27 cellular contexts compared by ENCODE assay signal in genomic region chr4:5639556-5639955, GRCh38.
A peak's percentile ranks its signal among the peaks of the same experiment; 100 is the strongest.
DNase-seq lines count a peak whose midpoint lies in the region; ATAC-seq, FAIRE-seq and TF ChIP-seq lines count a peak whose summit lies in the region.
"Had no signal": no experiment of that assay in that cellular context is flagged by ENCODE, and none has a peak within 500 bp of the region (broad histone marks: within the 10 kb centered on the region; RNA-seq: fewer than 3 reads in every experiment).

No MANE protein-coding gene starts in this region.

- 5% methylated on average over 3 of the region's 3 CpGs for WGBS in HepG2 (ENCODE audit: low lambda C conversion rate)
- WGBS in right lobe of liver (ENCODE audit: insufficient coverage, low coverage, low lambda C conversion rate, missing lambda C conversion rate): 65% methylated on average over 3 of the region's 3 CpGs
- WGBS in GM12878 (ENCODE audit: insufficient coverage, insufficient replicate concordance, low lambda C conversion rate, missing lambda C conversion rate): 3% methylated on average over 3 of the region's 3 CpGs

- SMC1A ChIA-PET in GM12878 (lab: Charles Lee; ENCODE audit: uncharacterized antibody, unreplicated experiment): interaction anchor here (0.6 to 0.9 kb wide), 2 partner anchors 13 to 173 kb away, joined by 3 read pairs; no protein-coding TSS in a partner anchor

- TF ChIP-seq EP300 in HepG2 (IDR thresholded peaks at IDR 0.05; ENCODE audit: low read depth in 2 of 2, low read length in 2 of 2): no peak
- no peak for TF ChIP-seq EP300 in HepG2 (CRISPR knock-in tag; IDR thresholded peaks at IDR 0.05; ENCODE audit: borderline replicate concordance)
- TF ChIP-seq EP300 in GM12878 (IDR thresholded peaks at IDR 0.05; ENCODE audit: borderline replicate concordance in 1 of 2, control insufficient read depth in 1 of 2, low read depth in 2 of 2, low read length in 2 of 2): no peak

- no TSS peak for BruUV-seq in HepG2 (replicated peaks; lab: Mats Ljungman, UMichigan)
- TSS peak; percentile 47 for BruUV-seq in GM12878 (replicated peaks; lab: Mats Ljungman, UMichigan)

- CTCF ChIA-PET in HepG2 (lab: Yijun Ruan, JAX; ENCODE audit: low intra/inter-chr PET ratio, low total read pairs): no interaction called here
- CTCF ChIA-PET in GM12878 (lab: Yijun Ruan, JAX): no interaction called here

- TF ChIP-seq RAD21 in HepG2 (CRISPR knock-in tag; IDR thresholded peaks at IDR 0.05) (no peak), GM12878 (IDR thresholded peaks at IDR 0.05; ENCODE audit: insufficient read depth, low read depth, low read length) (no peak)

- TF ChIP-seq POLR2A in HepG2 (IDR thresholded peaks at IDR 0.05; ENCODE audit: insufficient read depth in 1 of 2, low read depth in 2 of 2, low read length in 2 of 2) (no peak), right lobe of liver (IDR thresholded peaks at IDR 0.05) (no peak), GM12878 (IDR thresholded peaks at IDR 0.05; ENCODE audit: low read depth, low read length) (no peak)

- H3K36me3 Mint-ChIP-seq in activated T-helper 1 cell treated with anti-CD3 and anti-CD28 coated beads, Interleukin-12 subunit alpha, Interleukin-12 subunit beta, Interleukin-2, Interleukin-4 antibody, amounts not matched to agents 30 ng/mL and 10 ng/mL and 1 ng/mL, durations not matched to agents 14 hours and 24 hours and 36 hours (ENCODE audit: low read depth): no peaks in the 10 kb centered on the region

- H3K36me3 ChIP-seq in HepG2 (replicated peaks in 1 of 2; ENCODE audit: control insufficient read depth in 1 of 2, insufficient read depth in 2 of 2, low read length in 2 of 2): no peaks in the 10 kb centered on the region
- H3K36me3 ChIP-seq in right lobe of liver: no peaks in the 10 kb centered on the region
- H3K36me3 ChIP-seq in GM12878 (ENCODE audit: control insufficient read depth in 2 of 2, insufficient read depth in 2 of 2, low read length in 1 of 2): no peaks in the 10 kb centered on the region; a peak in 1 of 4 replicates
- peaks cover 15% of the 10 kb centered on the region for H3K36me3 ChIP-seq in osteoblast (ENCODE audit: insufficient read depth, low read length)

- H3K27ac ChIP-seq in HepG2 (ENCODE audit: extremely low read length, insufficient read depth, low read length) (no peak overlapping the region), right lobe of liver (no peak overlapping the region), GM12878 (ENCODE audit: control insufficient read depth, insufficient read depth) (no peak overlapping the region), osteoblast (ENCODE audit: low read depth, low read length) (peak overlapping the region; percentile 94)
- H3K27ac ChIP-seq: BLaER1 treated with 17β-estradiol and CSF1 and Interleukin-3, amounts not matched to agents 10 nM and 100 nM had no signal

- H3K4me1 Mint-ChIP-seq in activated T-helper 1 cell treated with anti-CD3 and anti-CD28 coated beads, Interleukin-12 subunit alpha, Interleukin-12 subunit beta, Interleukin-2, Interleukin-4 antibody, amounts not matched to agents 30 ng/mL and 10 ng/mL and 1 ng/mL, durations not matched to agents 14 hours and 24 hours and 36 hours (ENCODE audit: low read depth): no peaks in the 10 kb centered on the region

- H3K4me1 ChIP-seq in HepG2 (ENCODE audit: insufficient read depth, low read length) (peaks cover 6% of the 10 kb centered on the region; the same call in 1 of the 2 replicates), right lobe of liver (no peaks in the 10 kb centered on the region), GM12878 (ENCODE audit: control insufficient read depth, insufficient read depth, low read length) (no peaks in the 10 kb centered on the region), osteoblast (ENCODE audit: insufficient read depth, low read length) (peaks cover 50% of the 10 kb centered on the region)
- H3K4me1 ChIP-seq: BLaER1 treated with 17β-estradiol and CSF1 and Interleukin-3, amounts not matched to agents 10 nM and 100 nM had no signal

- no peak overlapping the region for H3K27ac Mint-ChIP-seq in activated T-helper 1 cell treated with anti-CD3 and anti-CD28 coated beads, Interleukin-12 subunit alpha, Interleukin-12 subunit beta, Interleukin-2, Interleukin-4 antibody, amounts not matched to agents 30 ng/mL and 10 ng/mL and 1 ng/mL, durations not matched to agents 14 hours and 24 hours and 36 hours
- H3K27ac Mint-ChIP-seq: CD8-positive, alpha-beta T cell had no signal

- H2AFZ ChIP-seq in HepG2 (ENCODE audit: low read length) (no peak overlapping the region), GM12878 (ENCODE audit: control insufficient read depth, low read depth, low read length) (no peak overlapping the region), osteoblast (ENCODE audit: low read length) (peak overlapping the region; percentile 23)

- H3K9me3 ChIP-seq in HepG2 (ENCODE audit: low read length) (no peaks in the 10 kb centered on the region), right lobe of liver (no peaks in the 10 kb centered on the region), GM12878 (replicated peaks; ENCODE audit: control insufficient read depth, insufficient read depth, low read length) (no peaks in the 10 kb centered on the region), osteoblast (ENCODE audit: low read depth, low read length) (no peaks in the 10 kb centered on the region)
- H3K9me3 ChIP-seq: BLaER1 treated with 17β-estradiol and CSF1 and Interleukin-3, amounts not matched to agents 10 nM and 100 nM had no signal

- no peaks in the 10 kb centered on the region for H3K27me3 Mint-ChIP-seq in activated T-helper 1 cell treated with anti-CD3 and anti-CD28 coated beads, Interleukin-12 subunit alpha, Interleukin-12 subunit beta, Interleukin-2, Interleukin-4 antibody, amounts not matched to agents 30 ng/mL and 10 ng/mL and 1 ng/mL, durations not matched to agents 14 hours and 24 hours and 36 hours (ENCODE audit: insufficient read depth)

- H3K9ac ChIP-seq in HepG2 (ENCODE audit: insufficient read depth, low read depth, low read length) (no peak overlapping the region), GM12878 (ENCODE audit: control insufficient read depth, insufficient read depth, low read length) (no peak overlapping the region)
- H3K9ac ChIP-seq: BLaER1 treated with 17β-estradiol and CSF1 and Interleukin-3, amounts not matched to agents 10 nM and 100 nM had no signal

- no peaks in the 10 kb centered on the region; a peak in 1 of 5 replicates for H3K27me3 ChIP-seq in HepG2 (ENCODE audit: control insufficient read depth in 1 of 2, insufficient read depth in 2 of 2, low read length in 2 of 2)
- H3K27me3 ChIP-seq in right lobe of liver: no peaks in the 10 kb centered on the region
- no peaks in the 10 kb centered on the region for H3K27me3 ChIP-seq in GM12878 (replicated peaks in 1 of 2; ENCODE audit: control insufficient read depth in 2 of 2, insufficient read depth in 2 of 2, low read length in 1 of 2)
- no peaks in the 10 kb centered on the region for H3K27me3 ChIP-seq in osteoblast (ENCODE audit: insufficient read depth, low read length)
- H3K27me3 ChIP-seq: BLaER1 treated with 17β-estradiol and CSF1 and Interleukin-3, amounts not matched to agents 10 nM and 100 nM had no signal

- no peak for FAIRE-seq in HepG2 (lab: Jason Lieb, UNC)
- FAIRE-seq in GM12878 (lab: Jason Lieb, UNC): no peak
- FAIRE-seq: G401.6, GM18507 had no signal

- DNase-seq in HepG2 (ENCODE audit: low spot score): no peak
- DNase-seq in right lobe of liver: no peak
- DNase-seq in GM12878 (ENCODE audit: low read depth, low spot score): no peak
- DNase-seq in osteoblast (ENCODE audit: insufficient read length, low spot score, missing footprints): no peak
- no peak for DNase-seq in activated T-helper 1 cell treated with anti-CD3 and anti-CD28 coated beads, Interleukin-12 subunit alpha, Interleukin-12 subunit beta, Interleukin-2, Interleukin-4 antibody, amounts not matched to agents 30 ng/mL and 10 ng/mL and 1 ng/mL, durations not matched to agents 14 hours and 24 hours and 36 hours (ENCODE audit: low spot score)
- DNase-seq in LoVo (ENCODE audit: low spot score): no peak
- no peak for DNase-seq in HUDEP-2 (lab: John Stamatoyannopoulos, UW; ENCODE audit: unreplicated experiment in 76 of 76)
- DNase-seq in left ventricle myocardium superior: no peak
- DNase-seq: 8988T; Calu3; CD8-positive, alpha-beta T cell; DMS153; GOT3; Kasumi-1; MM.1S; NCI-H1048; NCI-H1417 treated with DMSO at 0.1 percent for 48 hours; NCI-H187 treated with DMSO at 0.1 percent for 48 hours; NCI-H2107; NCI-H446 treated with DMSO at 0.1 percent for 48 hours; NCI-H526 treated with DMSO at 0.1 percent for 48 hours; RPMI8226; SIG-M5 had no signal

- intact Hi-C loops in HepG2 (cut with micrococcal nuclease; ENCODE audit: unreplicated experiment) (no loop called here), right lobe of liver (cut with DNase I) (no loop called here), GM12878 (cut with micrococcal nuclease; ENCODE audit: unreplicated experiment) (no loop called here), left ventricle myocardium superior (cut with micrococcal nuclease) (no loop called here)
- intact Hi-C loops in activated T-helper 1 cell treated with anti-CD3 and anti-CD28 coated beads, Interleukin-12 subunit alpha, Interleukin-12 subunit beta, Interleukin-2, Interleukin-4 antibody, amounts not matched to agents 30 ng/mL and 10 ng/mL and 1 ng/mL, durations not matched to agents 14 hours and 24 hours and 36 hours (cut with micrococcal nuclease): loop anchor here (10.0 kb wide), 1 partner anchor 575 kb away; no protein-coding TSS in a partner anchor

- no peak for ATAC-seq in HepG2
- no peak for ATAC-seq in right lobe of liver
- no peak for ATAC-seq in GM12878
- no peak for ATAC-seq in left ventricle myocardium superior
- ATAC-seq: CD8-positive, alpha-beta T cell; SK-N-SH treated with all-trans-retinoic acid at 6 μM for 48 hours had no signal

- TF ChIP-seq CTCF in HepG2 (CRISPR knock-in tag; IDR thresholded peaks at IDR 0.05) (no peak), right lobe of liver (IDR thresholded peaks at IDR 0.05) (no peak), GM12878 (IDR thresholded peaks at IDR 0.05 in 2 of 3, conservative IDR thresholded peaks at IDR 0.05 in 1 of 3; ENCODE audit: control insufficient read depth in 2 of 3, extremely low read depth in 1 of 3, insufficient read depth in 1 of 3, low read depth in 3 of 3, low read length in 3 of 3) (no peak), osteoblast (IDR thresholded peaks at IDR 0.05; ENCODE audit: extremely low read depth, low read depth, low read length) (no peak)

- H4K20me1 ChIP-seq in HepG2 (ENCODE audit: insufficient read depth, low read length) (no peaks in the 10 kb centered on the region), GM12878 (ENCODE audit: control insufficient read depth, insufficient read depth) (no peaks in the 10 kb centered on the region), osteoblast (ENCODE audit: insufficient read depth, low read length) (no peaks in the 10 kb centered on the region)
- H4K20me1 ChIP-seq: BLaER1 treated with 17β-estradiol and CSF1 and Interleukin-3, amounts not matched to agents 10 nM and 100 nM had no signal

- RAD21 ChIA-PET in GM12878 (lab: Charles Lee; ENCODE audit: unreplicated experiment): no interaction called here

- H3K4me2 ChIP-seq in HepG2 (ENCODE audit: low read depth, low read length): no peak overlapping the region
- H3K4me2 ChIP-seq in GM12878 (ENCODE audit: control insufficient read depth, insufficient read depth): no peak overlapping the region
- H3K4me2 ChIP-seq in osteoblast (ENCODE audit: insufficient read depth, low read length): peak overlapping the region; percentile 41
- H3K4me2 ChIP-seq: BLaER1 treated with 17β-estradiol and CSF1 and Interleukin-3, amounts not matched to agents 10 nM and 100 nM had no signal

- peaks cover 9% of the 10 kb centered on the region for H3K9me3 Mint-ChIP-seq in activated T-helper 1 cell treated with anti-CD3 and anti-CD28 coated beads, Interleukin-12 subunit alpha, Interleukin-12 subunit beta, Interleukin-2, Interleukin-4 antibody, amounts not matched to agents 30 ng/mL and 10 ng/mL and 1 ng/mL, durations not matched to agents 14 hours and 24 hours and 36 hours
- H3K9me3 Mint-ChIP-seq: CD8-positive, alpha-beta T cell had no signal

- H3K4me3 ChIP-seq in HepG2 (replicated peaks in 1 of 3; ENCODE audit: insufficient read depth in 1 of 3, low read depth in 2 of 3, low read length in 3 of 3) (no peak overlapping the region), right lobe of liver (no peak overlapping the region), GM12878 (no peak overlapping the region), osteoblast (ENCODE audit: insufficient read depth, low read length) (no peak overlapping the region)
- H3K4me3 ChIP-seq: BLaER1 treated with 17β-estradiol and CSF1 and Interleukin-3, amounts not matched to agents 10 nM and 100 nM had no signal

- H3K4me3 Mint-ChIP-seq in activated T-helper 1 cell treated with anti-CD3 and anti-CD28 coated beads, Interleukin-12 subunit alpha, Interleukin-12 subunit beta, Interleukin-2, Interleukin-4 antibody, amounts not matched to agents 30 ng/mL and 10 ng/mL and 1 ng/mL, durations not matched to agents 14 hours and 24 hours and 36 hours: no peak overlapping the region
- H3K4me3 Mint-ChIP-seq: CD8-positive, alpha-beta T cell had no signal

- POLR2A ChIA-PET in HepG2 (lab: Yijun Ruan, JAX) (no interaction called here), GM12878 (lab: Charles Lee) (no interaction called here)

- in situ Hi-C loops in HepG2 (cut with HindIII; ENCODE audit: extremely low pct_ligation_motif_present, low pct_unique_long_range_greater_than_20kb) (no loop called here), GM12878 (cut with MboI) (no loop called here)

- H3K79me2 ChIP-seq in HepG2 (ENCODE audit: insufficient read depth, low read length): no peaks in the 10 kb centered on the region
- no peaks in the 10 kb centered on the region for H3K79me2 ChIP-seq in GM12878 (ENCODE audit: control insufficient read depth, insufficient read depth, low read length)
- H3K79me2 ChIP-seq in osteoblast (ENCODE audit: insufficient read depth, low read length): no peaks in the 10 kb centered on the region
